In genomic region chr19:15430526-15431120, GRCh38 we compare ENCODE assay signal across 10 cellular contexts. TPM values are rescaled to one million over a fixed set of nuclear protein-coding genes. Genes with fewer than 3 reads are reported as not detected.
A peak's percentile ranks its signal among the peaks of the same experiment; 100 is the strongest.
DNase-seq lines count a peak whose midpoint lies in the region; ATAC-seq and TF ChIP-seq lines count a peak whose summit lies in the region.
"Had no signal": no experiment of that assay in that cellular context is flagged by ENCODE, and none has a peak within 500 bp of the region (broad histone marks: within the 10 kb centered on the region; RNA-seq: fewer than 3 reads in every experiment).

No MANE protein-coding gene starts in this region.

- peaks cover 33 to 35% (median 35%) of the 10 kb centered on the region in 3 donors for H3K4me1 Mint-ChIP-seq in CD8-positive, alpha-beta memory T cell
- H3K4me1 Mint-ChIP-seq in chondrocyte (ENCODE audit: low read depth) (peaks cover 28% of the 10 kb centered on the region), neural progenitor cell (peaks cover 24% of the 10 kb centered on the region)

- peak overlapping the region; percentile 92 to 99 (median 94) for H3K4me3 Mint-ChIP-seq in CD8-positive, alpha-beta memory T cell
- H3K4me3 Mint-ChIP-seq in chondrocyte (ENCODE audit: unreplicated experiment), result no peak overlapping the region
- peak overlapping the region; percentile 98 for H3K4me3 Mint-ChIP-seq in neural progenitor cell

- H3K79me2 ChIP-seq in neural progenitor cell (ENCODE audit: low read depth), result peaks cover 36% of the 10 kb centered on the region

- no peaks in the 10 kb centered on the region for H3K9me3 ChIP-seq in CD8-positive, alpha-beta memory T cell (ENCODE audit: low read length)
- H3K9me3 ChIP-seq in MG63, result no peaks in the 10 kb centered on the region
- H3K9me3 ChIP-seq in neural progenitor cell (ENCODE audit: low read depth), result no peaks in the 10 kb centered on the region
- no peaks in the 10 kb centered on the region for H3K9me3 ChIP-seq in effector memory CD4-positive, alpha-beta T cell (ENCODE audit: control insufficient read depth, low read length)

- peak overlapping the region; percentile 95 for H3K4me2 ChIP-seq in neural progenitor cell

- peaks cover 11% of the 10 kb centered on the region for H3F3A ChIP-seq in neural progenitor cell (ENCODE audit: low read depth)

- peaks cover 12% of the 10 kb centered on the region for H3K36me3 ChIP-seq in CD8-positive, alpha-beta memory T cell (ENCODE audit: insufficient read depth, low read length)
- H3K36me3 ChIP-seq in MG63 (peaks cover 63% of the 10 kb centered on the region), neural progenitor cell (no peaks in the 10 kb centered on the region)
- peaks cover 26% of the 10 kb centered on the region for H3K36me3 ChIP-seq in effector memory CD4-positive, alpha-beta T cell (ENCODE audit: control insufficient read depth, insufficient read depth, low read length)

- H3K36me3 Mint-ChIP-seq in CD8-positive, alpha-beta memory T cell, result peaks cover 3 to 44% (median 7%) of the 10 kb centered on the region in 3 donors
- H3K36me3 Mint-ChIP-seq in chondrocyte (ENCODE audit: low read depth) (peaks cover 12% of the 10 kb centered on the region), neural progenitor cell (peaks cover 18% of the 10 kb centered on the region)

- no peak for ATAC-seq in GM19324 (IDR thresholded peaks at IDR 0.05; ENCODE audit: low FRiP score, unreplicated experiment)

- H3K9me3 Mint-ChIP-seq in CD8-positive, alpha-beta memory T cell, result no peaks in the 10 kb centered on the region
- H3K9me3 Mint-ChIP-seq in chondrocyte (ENCODE audit: low read depth) (no peaks in the 10 kb centered on the region), neural progenitor cell (peaks cover 2% of the 10 kb centered on the region)

- H3K4me1 ChIP-seq in CD8-positive, alpha-beta memory T cell (ENCODE audit: insufficient read depth, low read length), result peaks cover 24% of the 10 kb centered on the region
- peaks cover 5% of the 10 kb centered on the region for H3K4me1 ChIP-seq in neural progenitor cell
- peaks cover 18% of the 10 kb centered on the region for H3K4me1 ChIP-seq in effector memory CD4-positive, alpha-beta T cell (ENCODE audit: control insufficient read depth, insufficient read depth, low read length, poor library complexity, severe bottlenecking)

- no peak for DNase-seq in CD8-positive, alpha-beta memory T cell
- no peak for DNase-seq in MG63
- DNase-seq in chondrocyte (ENCODE audit: low spot score), result no peak
- DNase-seq in neural progenitor cell (ENCODE audit: low spot score), result no peak
- DNase-seq in NCI-H2107 (lab: John Stamatoyannopoulos, UW), result no peak
- no peak for DNase-seq in cortex of kidney (lab: John Stamatoyannopoulos, UW)
- no peak for DNase-seq in effector memory CD4-positive, alpha-beta T cell
- DNase-seq: NCI-H1436 had no signal

- H3K9ac ChIP-seq in neural progenitor cell, result no peak overlapping the region

- H2AFZ ChIP-seq in neural progenitor cell (replicated peaks), result no peak overlapping the region

- H4K20me1 ChIP-seq in neural progenitor cell (ENCODE audit: low read depth), result peaks cover 27% of the 10 kb centered on the region

- no peaks in the 10 kb centered on the region for H3K27me3 ChIP-seq in CD8-positive, alpha-beta memory T cell (ENCODE audit: insufficient read depth, low read length, poor library complexity, severe bottlenecking)
- no peaks in the 10 kb centered on the region for H3K27me3 ChIP-seq in MG63
- H3K27me3 ChIP-seq in neural progenitor cell, result no peaks in the 10 kb centered on the region
- no peaks in the 10 kb centered on the region for H3K27me3 ChIP-seq in effector memory CD4-positive, alpha-beta T cell (replicated peaks; ENCODE audit: control insufficient read depth, insufficient read depth, low read length, poor library complexity, severe bottlenecking)

- TF ChIP-seq CTCF in chondrocyte (IDR thresholded peaks at IDR 0.05) (no peak), neural progenitor cell (IDR thresholded peaks at IDR 0.05) (no peak)

- no peak overlapping the region for H3K4me3 ChIP-seq in CD8-positive, alpha-beta memory T cell (ENCODE audit: low read length)
- peak overlapping the region; percentile 100 for H3K4me3 ChIP-seq in MG63
- H3K4me3 ChIP-seq in neural progenitor cell, result no peak overlapping the region
- H3K4me3 ChIP-seq in effector memory CD4-positive, alpha-beta T cell (ENCODE audit: insufficient read depth, low read depth, low read length, poor library complexity, severe bottlenecking), result no peak overlapping the region

- CTCF ChIA-PET in CD8-positive, alpha-beta memory T cell (lab: Charles Lee), result interaction anchor here (0.9 to 3.8 kb wide), 3 partner anchors 11 to 126 kb away, joined by 3 to 24 read pairs (median 9); partner anchors contain the start of gene AKAP8L

- H3K27ac Mint-ChIP-seq in CD8-positive, alpha-beta memory T cell, result peak overlapping the region in 4 of 8 donors; percentile 32 to 95 (median 54)
- peak overlapping the region; percentile 49 for H3K27ac Mint-ChIP-seq in chondrocyte (ENCODE audit: unreplicated experiment)
- peak overlapping the region; percentile 26 for H3K27ac Mint-ChIP-seq in neural progenitor cell

- no peak overlapping the region for H3K27ac ChIP-seq in CD8-positive, alpha-beta memory T cell (ENCODE audit: low read depth, low read length)
- H3K27ac ChIP-seq in neural progenitor cell, result no peak overlapping the region
- H3K27ac ChIP-seq in effector memory CD4-positive, alpha-beta T cell (ENCODE audit: insufficient read depth, low read length, poor library complexity, severe bottlenecking), result no peak overlapping the region

- H3K27me3 Mint-ChIP-seq in CD8-positive, alpha-beta memory T cell, result no peaks in the 10 kb centered on the region
- H3K27me3 Mint-ChIP-seq in chondrocyte (ENCODE audit: low read depth) (no peaks in the 10 kb centered on the region), neural progenitor cell (ENCODE audit: insufficient read depth, low read depth) (peaks cover 10% of the 10 kb centered on the region)

- POLR2A ChIA-PET in CD8-positive, alpha-beta memory T cell (lab: Charles Lee), result no interaction called here

RNA-seq across cellular contexts. Expression of gene AKAP8L, which starts 11.8 kb away (rescaled TPM):
- 10 to 100 TPM; 74.5 to 74.9 TPM for total RNA-seq in CD8-positive, alpha-beta memory T cell
- polyA plus RNA-seq in CD8-positive, alpha-beta memory T cell, result 69.8 TPM
- total RNA-seq in MG63 (2014; rRNA removed; shearing (Covaris generic); ENCODE audit: low replicate concordance), result 83.8 and 108 TPM in 2 replicates
- total RNA-seq in chondrocyte (69.5 to 103 TPM (median 76.0 TPM) in 3 replicates), neural progenitor cell (ENCODE audit: low replicate concordance) (131 and 210 TPM in 2 replicates)

RNA-seq across cellular contexts. Expression of gene WIZ, which starts 19.1 kb away (rescaled TPM):
- total RNA-seq in CD8-positive, alpha-beta memory T cell, result 10 to 100 TPM; 28.9 to 31.2 TPM
- polyA plus RNA-seq in CD8-positive, alpha-beta memory T cell, result 1.8 TPM
- 18.0 and 24.3 TPM in 2 replicates for total RNA-seq in MG63 (2014; rRNA removed; shearing (Covaris generic); ENCODE audit: low replicate concordance)
- total RNA-seq in chondrocyte (50.6 to 54.0 TPM (median 52.4 TPM) in 3 replicates), neural progenitor cell (ENCODE audit: low replicate concordance) (9.1 and 30.3 TPM in 2 replicates)

RNA-seq across cellular contexts. Expression of gene RASAL3, which starts 33.7 kb away (rescaled TPM):
- 100 to 1,000 TPM; 120 to 125 TPM for total RNA-seq in CD8-positive, alpha-beta memory T cell
- 144 TPM for polyA plus RNA-seq in CD8-positive, alpha-beta memory T cell
- 0.25 TPM in 1 of 2 replicates, not detected in the other for total RNA-seq in MG63 (2014; rRNA removed; shearing (Covaris generic); ENCODE audit: low replicate concordance)
- total RNA-seq in chondrocyte (0.05 TPM in 1 of 3 replicates, not detected in the others), neural progenitor cell (ENCODE audit: low replicate concordance) (not detected in 2 replicates)
- total RNA-seq: SK-MEL-5 had no signal

RNA-seq across cellular contexts. Expression of gene PGLYRP2, which starts 48.7 kb away (rescaled TPM):
- total RNA-seq in CD8-positive, alpha-beta memory T cell, result under 1 TPM in 1 of 2 experiments, not detected in 1; 0.13 TPM
- polyA plus RNA-seq in CD8-positive, alpha-beta memory T cell, result 0.49 TPM
- total RNA-seq in MG63 (2014; rRNA removed; shearing (Covaris generic); ENCODE audit: low replicate concordance), result not detected in 2 replicates
- total RNA-seq in chondrocyte (not detected in 3 replicates), neural progenitor cell (ENCODE audit: low replicate concordance) (not detected in 2 replicates)
- total RNA-seq: SK-MEL-5 had no signal

RNA-seq across cellular contexts. Expression of gene AKAP8, which starts 51.0 kb away (rescaled TPM):
- total RNA-seq in CD8-positive, alpha-beta memory T cell, result 10 to 100 TPM; 48.6 to 59.8 TPM
- 22.3 TPM for polyA plus RNA-seq in CD8-positive, alpha-beta memory T cell
- total RNA-seq in MG63 (2014; rRNA removed; shearing (Covaris generic); ENCODE audit: low replicate concordance), result 29.6 and 30.2 TPM in 2 replicates
- 21.3 to 23.5 TPM (median 23.0 TPM) in 3 replicates for total RNA-seq in chondrocyte
- total RNA-seq in neural progenitor cell (ENCODE audit: low replicate concordance), result 20.1 and 23.7 TPM in 2 replicates

Comparison
In these comparisons a context has a peak if more than half of its experiments do, and no peak if none do; other contexts are left out.
1. RNA of gene RASAL3, which starts 33.7 kb away (total RNA-seq): 120 to 125 TPM in CD8-positive, alpha-beta memory T cell; 0.05 TPM in chondrocyte, 0.25 TPM in MG63 and not detected in neural progenitor cell; every median in the first group is over 10 times any median in the second.